In genomic region chr12:14167005-14167628, GRCh38 we compare ENCODE assay signal across 8 cellular contexts.
DNase-seq lines count a peak whose midpoint lies in the region; FAIRE-seq and TF ChIP-seq lines count a peak whose summit lies in the region.

No MANE protein-coding gene starts in this region.

- FAIRE-seq in A204.1 (lab: Jason Lieb, UNC) (peak; percentile 89), islet of Langerhans (lab: Jason Lieb, UNC) (peak; percentile 43)

- no peak overlapping the region for H3K4me3 ChIP-seq in Karpas-422 (ENCODE audit: low read length)
- no peak overlapping the region for H3K4me3 ChIP-seq in brain microvascular endothelial cell (ENCODE audit: low read depth, low read length)

- peak overlapping the region; percentile 46 for H3K4me2 ChIP-seq in Karpas-422 (ENCODE audit: low read depth, low read length, poor library complexity, severe bottlenecking)

- no peaks in the 10 kb centered on the region for H3K9me3 ChIP-seq in Karpas-422 (ENCODE audit: low read length)

- peak; percentile 63 for DNase-seq in GM10266 (ENCODE audit: extremely low spot score)
- peak; percentile 87 for DNase-seq in Karpas-422
- DNase-seq in RPMI7951 (ENCODE audit: low read depth) = peak; percentile 33
- peak; percentile 46 for DNase-seq in brain microvascular endothelial cell
- peak; percentile 5 to 18 for DNase-seq in stimulated activated CD4-positive, alpha-beta T cell treated with anti-CD3 and anti-CD28 coated beads, Interleukin-1b, Interleukin-23, amount 100 ng/mL, for 4 hours (ENCODE audit: low read depth in 2 of 2)
- no peak for DNase-seq in NK-92 (lab: John Stamatoyannopoulos, UW; ENCODE audit: unreplicated experiment)

- no peaks in the 10 kb centered on the region for H3K27me3 ChIP-seq in Karpas-422 (ENCODE audit: low read length)
- H3K27me3 ChIP-seq in brain microvascular endothelial cell (replicated peaks) = no peaks in the 10 kb centered on the region

- no peak overlapping the region for H3K9ac ChIP-seq in Karpas-422 (ENCODE audit: low read length)

- 0 out of 2 replicates have a peak overlapping the region, but pooled peaks have one; percentile 66 for H3K27ac ChIP-seq in Karpas-422 (ENCODE audit: low read length)
- H3K27ac ChIP-seq in brain microvascular endothelial cell = no peak overlapping the region

- H3K36me3 ChIP-seq in Karpas-422 (ENCODE audit: insufficient read depth, low read length) = no peaks in the 10 kb centered on the region
- no peaks in the 10 kb centered on the region for H3K36me3 ChIP-seq in brain microvascular endothelial cell (replicated peaks)

- peak overlapping the region; percentile 23; the same call in 1 of the 2 replicates for H2AFZ ChIP-seq in Karpas-422 (ENCODE audit: low read length)

- TF ChIP-seq CTCF in GM10266 (IDR thresholded peaks at IDR 0.05; ENCODE audit: control insufficient read depth, insufficient read depth, low read depth, missing control alignments) (peak; percentile 94), brain microvascular endothelial cell (IDR thresholded peaks at IDR 0.05; ENCODE audit: low read depth, low read length, missing control alignments) (peak; percentile 98)

- no peaks in the 10 kb centered on the region for H3K79me2 ChIP-seq in Karpas-422 (ENCODE audit: low read length)

- no peaks in the 10 kb centered on the region for H4K20me1 ChIP-seq in Karpas-422 (ENCODE audit: insufficient read depth, low read depth, low read length)

- no peaks in the 10 kb centered on the region for H3K9me2 ChIP-seq in Karpas-422 (replicated peaks; ENCODE audit: insufficient read depth, low read length)

- in situ Hi-C loops in brain microvascular endothelial cell (cut with HindIII; ENCODE audit: low pct_ligation_motif_present, low sequenced_read_pairs) = no loop called here

- peaks cover 37% of the 10 kb centered on the region for H3K4me1 ChIP-seq in Karpas-422 (ENCODE audit: low read length)
